ENCODE assay signal across 9 cellular contexts in the genomic region with DNA sequence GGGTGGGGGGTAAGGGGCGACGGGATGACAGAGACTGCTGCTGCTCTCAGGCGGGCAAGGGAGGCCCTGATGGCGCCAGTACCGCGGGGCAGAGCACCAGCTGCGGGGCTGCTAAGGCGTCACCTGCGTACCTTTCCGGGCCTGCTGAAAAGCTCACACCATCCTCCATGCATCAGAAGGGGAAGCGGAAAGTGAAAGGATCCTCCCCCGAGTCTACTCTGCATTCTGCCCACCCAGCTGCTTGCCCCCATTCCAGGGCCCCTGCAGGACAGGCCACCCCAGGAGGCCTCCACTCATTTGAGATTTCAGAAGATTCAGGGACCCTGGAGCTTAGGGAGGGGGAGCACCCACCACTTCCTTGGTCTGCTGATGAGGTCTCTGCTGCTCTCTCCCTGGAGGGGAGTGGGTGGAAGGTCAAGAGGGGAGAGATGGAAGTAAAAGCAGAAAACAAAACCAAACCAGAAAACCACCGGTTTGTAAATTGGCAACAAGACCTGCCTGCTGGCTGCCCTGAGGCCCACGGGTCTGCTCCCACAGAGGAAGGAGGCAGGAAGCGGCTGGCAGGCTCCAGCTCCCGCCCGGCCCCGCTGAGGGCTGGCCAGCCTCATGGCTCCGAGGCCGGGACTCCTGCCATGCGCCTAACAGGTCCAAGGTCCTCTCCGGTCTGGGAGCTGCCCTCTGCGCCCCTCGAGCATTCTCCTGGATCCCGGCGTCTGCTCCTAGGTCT. TPM values are rescaled to one million over a fixed set of nuclear protein-coding genes. Genes with fewer than 3 reads are reported as not detected.
DNase-seq lines count a peak whose midpoint lies in the region; ATAC-seq and TF ChIP-seq lines count a peak whose summit lies in the region.
"Had no signal": no experiment of that assay in that cellular context is flagged by ENCODE, and none has a peak within 500 bp of the region (broad histone marks: within the 10 kb centered on the region; RNA-seq: fewer than 3 reads in every experiment).

No MANE protein-coding gene starts in this region.

- peaks cover 64 to 99% (median 96%) of the 10 kb centered on the region in 4 donors for H3K36me3 ChIP-seq in esophagus muscularis mucosa

- TF ChIP-seq EP300 in esophagus muscularis mucosa (IDR thresholded peaks at IDR 0.05): no peak

- H3K4me1 ChIP-seq in esophagus muscularis mucosa: peaks cover 0 to 8% (median 5%) of the 10 kb centered on the region in 4 donors

- no peak overlapping the region for H3K4me3 ChIP-seq in esophagus muscularis mucosa

- H3K9me3 ChIP-seq in esophagus muscularis mucosa: no peaks in the 10 kb centered on the region

- TF ChIP-seq POLR2A in esophagus muscularis mucosa (IDR thresholded peaks at IDR 0.05; ENCODE audit: low read depth): no peak

- H3K27ac ChIP-seq in esophagus muscularis mucosa (replicated peaks in 1 of 4): no peak overlapping the region

- intact Hi-C loops in esophagus muscularis mucosa (cut with DNase I): no loop called here

- TF ChIP-seq CTCF in esophagus muscularis mucosa (IDR thresholded peaks at IDR 0.05): no peak

- ATAC-seq in GM18907 (IDR thresholded peaks at IDR 0.05; ENCODE audit: unreplicated experiment): peak; percentile 52
- ATAC-seq: HCT116 had no signal

- DNase-seq in MV-4-11 (lab: John Stamatoyannopoulos, UW) (peak; percentile 42), astrocyte of the hippocampus (ENCODE audit: low read depth, low spot score) (peak; percentile 13), NAMALWA (ENCODE audit: low spot score) (no peak), NCI-H2029 treated with DMSO at 0.1 percent for 48 hours (lab: John Stamatoyannopoulos, UW) (no peak), OCI-M1 (lab: John Stamatoyannopoulos, UW) (no peak), esophagus muscularis mucosa (ENCODE audit: extremely low spot score) (no peak)
- DNase-seq in stimulated activated CD4-positive, alpha-beta T cell treated with anti-CD3 and anti-CD28 coated beads, Interleukin-4, amount 100 ng/mL, for 1 hour: peak; percentile 45

- 71% methylated on average over 16 of the region's 26 CpGs for WGBS in esophagus muscularis mucosa

- H3K27me3 ChIP-seq in esophagus muscularis mucosa: no peaks in the 10 kb centered on the region

RNA-seq across cellular contexts. Expression of gene PRRT1B, which starts 33.6 kb away (rescaled TPM):
- under 1 TPM in 1 of 4 donors, not detected in 3; 0.19 TPM for total RNA-seq in esophagus muscularis mucosa

RNA-seq across cellular contexts. Expression of gene UCK1, which starts 47.9 kb away (rescaled TPM):
- 10 to 100 TPM; 47.3 to 63.9 (median 54.0) TPM for total RNA-seq in esophagus muscularis mucosa

Comparison
In these comparisons a context has a peak if more than half of its experiments do, and no peak if none do; other contexts are left out.
1. DNase-seq: peak in MV-4-11 (single experiment), astrocyte of the hippocampus (single experiment) and stimulated activated CD4-positive, alpha-beta T cell treated with anti-CD3 and anti-CD28 coated beads, Interleukin-4, amount 100 ng/mL, for 1 hour (single experiment); none in NAMALWA (single experiment), NCI-H2029 treated with DMSO at 0.1 percent for 48 hours (single experiment), OCI-M1 (single experiment) and esophagus muscularis mucosa (single experiment).